20 cellular contexts compared by ENCODE assay signal in genomic region chr12:131787143-131787660, GRCh38. TPM values are rescaled to one million over a fixed set of nuclear protein-coding genes. Genes with fewer than 3 reads are reported as not detected.
DNase-seq lines count a peak whose midpoint lies in the region; ATAC-seq lines count a peak whose summit lies in the region.
"Had no signal": no experiment of that assay in that cellular context is flagged by ENCODE, and none has a peak within 500 bp of the region (broad histone marks: within the 10 kb centered on the region; RNA-seq: fewer than 3 reads in every experiment).

No MANE protein-coding gene starts in this region.

- no peak for ATAC-seq in T-helper 17 cell
- ATAC-seq: SK-N-SH treated with all-trans-retinoic acid at 6 μM for 48 hours had no signal

- no peaks in the 10 kb centered on the region for H3K9me3 Mint-ChIP-seq in activated T-helper 1 cell treated with anti-CD3 and anti-CD28 coated beads, Interleukin-12 subunit alpha, Interleukin-12 subunit beta, Interleukin-2, Interleukin-4 antibody, amounts not matched to agents 30 ng/mL and 10 ng/mL and 1 ng/mL, durations not matched to agents 14 hours and 24 hours and 36 hours

- no peaks in the 10 kb centered on the region for H3K27me3 Mint-ChIP-seq in activated T-helper 1 cell treated with anti-CD3 and anti-CD28 coated beads, Interleukin-12 subunit alpha, Interleukin-12 subunit beta, Interleukin-2, Interleukin-4 antibody, amounts not matched to agents 30 ng/mL and 10 ng/mL and 1 ng/mL, durations not matched to agents 14 hours and 24 hours and 36 hours (ENCODE audit: insufficient read depth)
- H3K27me3 Mint-ChIP-seq in T-helper 17 cell: no peaks in the 10 kb centered on the region

- H3K36me3 ChIP-seq in BLaER1: peaks cover 80% of the 10 kb centered on the region

- peaks cover 14% of the 10 kb centered on the region for H3K9me3 ChIP-seq in BLaER1
- H3K9me3 ChIP-seq in T-helper 17 cell (ENCODE audit: control insufficient read depth, low read length, poor library complexity, severe bottlenecking): no peaks in the 10 kb centered on the region

- peaks cover 34% of the 10 kb centered on the region for H3K36me3 Mint-ChIP-seq in activated T-helper 1 cell treated with anti-CD3 and anti-CD28 coated beads, Interleukin-12 subunit alpha, Interleukin-12 subunit beta, Interleukin-2, Interleukin-4 antibody, amounts not matched to agents 30 ng/mL and 10 ng/mL and 1 ng/mL, durations not matched to agents 14 hours and 24 hours and 36 hours (ENCODE audit: low read depth)
- H3K36me3 Mint-ChIP-seq in T-helper 17 cell (ENCODE audit: low read depth): peaks cover 12% of the 10 kb centered on the region

- no peak overlapping the region for H3K4me3 ChIP-seq in BLaER1
- H3K4me3 ChIP-seq: MG63, PC-9 had no signal

- H3K4me2 ChIP-seq in BLaER1: peak overlapping the region; percentile 86; the same call in 1 of the 2 replicates
- H3K4me2 ChIP-seq: PC-9 had no signal

- DNase-seq in head of caudate nucleus: peak in 32 of 42 donors; percentile 6 to 75 (median 49)
- DNase-seq in posterior vena cava (ENCODE audit: low spot score): peak; percentile 78
- no peak for DNase-seq in activated T-helper 1 cell treated with anti-CD3 and anti-CD28 coated beads, Interleukin-12 subunit alpha, Interleukin-12 subunit beta, Interleukin-2, Interleukin-4 antibody, amounts not matched to agents 30 ng/mL and 10 ng/mL and 1 ng/mL, durations not matched to agents 14 hours and 24 hours and 36 hours (ENCODE audit: low spot score)
- DNase-seq in NCI-H2107 (lab: John Stamatoyannopoulos, UW): no peak
- DNase-seq in activated CD4-positive, alpha-beta T cell treated with anti-CD3 and anti-CD28 coated beads for 1 hour: no peak
- no peak for DNase-seq in T-helper 17 cell
- DNase-seq: DMS53, GF-D8, Kasumi-1, MG63, NCI-H1417, NCI-H1694 treated with DMSO at 0.1 percent for 48 hours, NCI-H2227 treated with DMSO at 0.1 percent for 48 hours, NCI-H510A, PC-9, SIG-M5 had no signal

- H3K4me3 Mint-ChIP-seq in activated T-helper 1 cell treated with anti-CD3 and anti-CD28 coated beads, Interleukin-12 subunit alpha, Interleukin-12 subunit beta, Interleukin-2, Interleukin-4 antibody, amounts not matched to agents 30 ng/mL and 10 ng/mL and 1 ng/mL, durations not matched to agents 14 hours and 24 hours and 36 hours: no peak overlapping the region
- H3K4me3 Mint-ChIP-seq in T-helper 17 cell: no peak overlapping the region

- no peak overlapping the region for H3K9ac ChIP-seq in BLaER1

- peak overlapping the region; percentile 56 for H3K27ac ChIP-seq in BLaER1
- peak overlapping the region; percentile 32 for H3K27ac ChIP-seq in angular gyrus (ENCODE audit: low read depth, low read length)
- H3K27ac ChIP-seq: PC-9, RWPE1 had no signal

- peaks cover 52% of the 10 kb centered on the region for H3K4me1 ChIP-seq in BLaER1

- no peaks in the 10 kb centered on the region for H3K4me1 Mint-ChIP-seq in activated T-helper 1 cell treated with anti-CD3 and anti-CD28 coated beads, Interleukin-12 subunit alpha, Interleukin-12 subunit beta, Interleukin-2, Interleukin-4 antibody, amounts not matched to agents 30 ng/mL and 10 ng/mL and 1 ng/mL, durations not matched to agents 14 hours and 24 hours and 36 hours (ENCODE audit: low read depth)
- H3K4me1 Mint-ChIP-seq in T-helper 17 cell: peaks cover 5% of the 10 kb centered on the region

- intact Hi-C loops in head of caudate nucleus (cut with DNase I): no loop called here
- intact Hi-C loops in posterior vena cava (cut with DNase I): no loop called here
- intact Hi-C loops in activated T-helper 1 cell treated with anti-CD3 and anti-CD28 coated beads, Interleukin-12 subunit alpha, Interleukin-12 subunit beta, Interleukin-2, Interleukin-4 antibody, amounts not matched to agents 30 ng/mL and 10 ng/mL and 1 ng/mL, durations not matched to agents 14 hours and 24 hours and 36 hours (cut with micrococcal nuclease): no loop called here

- H4K20me1 ChIP-seq in BLaER1: peaks cover 9% of the 10 kb centered on the region; the same call in 1 of the 2 replicates

- no peak overlapping the region for H3K27ac Mint-ChIP-seq in activated T-helper 1 cell treated with anti-CD3 and anti-CD28 coated beads, Interleukin-12 subunit alpha, Interleukin-12 subunit beta, Interleukin-2, Interleukin-4 antibody, amounts not matched to agents 30 ng/mL and 10 ng/mL and 1 ng/mL, durations not matched to agents 14 hours and 24 hours and 36 hours
- H3K27ac Mint-ChIP-seq in T-helper 17 cell: no peak overlapping the region

- H3K27me3 ChIP-seq in BLaER1: no peaks in the 10 kb centered on the region
- H3K27me3 ChIP-seq: MG63 had no signal

RNA-seq across cellular contexts. Expression of gene MMP17, which starts 41.0 kb away (rescaled TPM):
- total RNA-seq in posterior vena cava (1 to 10 TPM; 4.3 to 5.8 TPM), T-helper 17 cell (1 to 10 TPM in 1 of 2 donors, not detected in 1; 2.5 TPM)
- 0.39 and 0.81 TPM in 2 replicates for total RNA-seq in activated T-helper 1 cell treated with anti-CD3 and anti-CD28 coated beads, Interleukin-12 subunit alpha, Interleukin-12 subunit beta, Interleukin-2, Interleukin-4 antibody, amounts not matched to agents 30 ng/mL and 10 ng/mL and 1 ng/mL, durations not matched to agents 14 hours and 24 hours and 36 hours

Comparison
In these comparisons a context has a peak if more than half of its experiments do, and no peak if none do; other contexts are left out.
1. DNase-seq: peak in head of caudate nucleus (32 of 42) and posterior vena cava (single experiment); none in activated T-helper 1 cell treated with anti-CD3 and anti-CD28 coated beads, Interleukin-12 subunit alpha, Interleukin-12 subunit beta, Interleukin-2, Interleukin-4 antibody, amounts not matched to agents 30 ng/mL and 10 ng/mL and 1 ng/mL, durations not matched to agents 14 hours and 24 hours and 36 hours (single experiment), NCI-H2107 (single experiment), activated CD4-positive, alpha-beta T cell treated with anti-CD3 and anti-CD28 coated beads for 1 hour (single experiment) and T-helper 17 cell (0 of 3).